In the genomic region with DNA sequence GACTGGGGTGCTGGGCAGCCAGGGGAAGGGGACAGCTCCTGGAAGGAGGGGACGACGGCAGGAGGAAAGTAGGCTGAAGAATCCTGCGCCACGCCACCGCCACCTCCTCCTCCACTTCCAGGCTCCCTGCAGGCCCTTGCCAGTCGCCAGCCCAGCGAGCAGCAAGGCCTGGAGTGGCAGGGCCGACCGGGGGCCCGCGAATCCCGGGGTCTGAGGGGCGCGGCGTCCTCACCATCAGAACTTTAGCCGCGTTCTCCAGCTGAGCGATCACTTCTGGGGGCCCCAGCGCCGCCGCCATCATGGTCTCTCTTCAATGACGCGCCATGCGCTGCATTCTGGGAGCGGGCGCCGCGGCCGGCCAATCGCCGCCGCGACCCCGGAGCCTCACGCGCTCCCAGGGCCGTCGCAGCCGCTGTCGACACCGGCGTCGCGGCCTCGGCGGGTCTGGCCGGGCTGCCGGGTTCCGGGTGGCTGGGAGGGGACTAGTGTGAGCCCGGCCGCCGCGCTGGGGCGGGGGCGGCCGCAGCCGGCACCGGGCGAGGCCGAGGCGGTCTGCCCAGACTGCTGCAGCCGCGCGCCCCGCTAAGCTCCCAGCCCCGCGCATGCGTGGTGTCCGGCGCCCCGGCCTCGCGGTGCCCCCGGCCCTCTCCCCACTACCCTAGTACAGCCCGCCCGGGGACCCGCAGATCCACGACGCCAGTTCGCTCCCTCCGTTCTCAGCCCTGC, we compare ENCODE assay signal across 8 cellular contexts. TPM values are rescaled to one million over a fixed set of nuclear protein-coding genes. Genes with fewer than 3 reads are reported as not detected.
DNase-seq lines count a peak whose midpoint lies in the region; ATAC-seq and TF ChIP-seq lines count a peak whose summit lies in the region.

A gene (minus strand): TSS at position 309 of the 726 bp plus-strand sequence. CDS start 8 bp downstream, at position 301.

- H3K9me3 ChIP-seq in gastroesophageal sphincter (no peaks in the 10 kb centered on the region), suprapubic skin (no peaks in the 10 kb centered on the region)

- WGBS in gastroesophageal sphincter (ENCODE audit: low coverage in 1 of 2), 2 donors, result 0% methylated on average over 5 of the region's 81 CpGs; no CpG with 5 or more reads in 1 of the 2 donors
- 0% methylated on average over 28 of the region's 81 CpGs for WGBS in suprapubic skin

- peaks cover 48% of the 10 kb centered on the region for H3K79me2 ChIP-seq in KMS-11 (ENCODE audit: insufficient read depth, low read depth)

- no peak within 1 kb of the TSS for H3K4me3 ChIP-seq in KMS-11 (IDR thresholded peaks at IDR 0.05; ENCODE audit: insufficient read depth, low read depth, low read length)
- peak within 1 kb of the TSS; percentile 82 to 91 for H3K4me3 ChIP-seq in gastroesophageal sphincter
- peak within 1 kb of the TSS; percentile 70 for H3K4me3 ChIP-seq in suprapubic skin

- H3K4me1 ChIP-seq in KMS-11 (ENCODE audit: low read depth, poor library complexity, severe bottlenecking) (peaks cover 17% of the 10 kb centered on the region), gastroesophageal sphincter (peaks cover 0 to 44% (median 12%) of the 10 kb centered on the region in 3 donors), suprapubic skin (peaks cover 12% of the 10 kb centered on the region)

- ATAC-seq in GM21723 (IDR thresholded peaks at IDR 0.05; ENCODE audit: unreplicated experiment) (peak; percentile 95), gastroesophageal sphincter (peak; percentile 97)

- no peak for TF ChIP-seq EP300 in gastroesophageal sphincter (IDR thresholded peaks at IDR 0.05)
- no peak for TF ChIP-seq EP300 in suprapubic skin (IDR thresholded peaks at IDR 0.05)

- peak within 1 kb of the TSS; percentile 88 for H3K4me2 ChIP-seq in KMS-11

- in situ Hi-C loops in SK-MEL-5 (cut with HindIII; ENCODE audit: low pct_unique_long_range_greater_than_20kb, low sequenced_read_pairs), result no loop called here

- peak within 1 kb of the TSS; percentile 98 for H3K9ac ChIP-seq in KMS-11

- H4K20me1 ChIP-seq in KMS-11 (ENCODE audit: insufficient read depth), result no peaks in the 10 kb centered on the region; the same call in 1 of the 2 replicates

- TF ChIP-seq POLR2A in gastroesophageal sphincter (IDR thresholded peaks at IDR 0.05) (peak; percentile 73), suprapubic skin (IDR thresholded peaks at IDR 0.05) (peak in 1 of 2 donors; percentile 63)

- TF ChIP-seq CTCF in KMS-11 (conservative IDR thresholded peaks at IDR 0.05; ENCODE audit: low read depth, low read length) (no peak), gastroesophageal sphincter (IDR thresholded peaks at IDR 0.05) (no peak), suprapubic skin (IDR thresholded peaks at IDR 0.05) (no peak)

- peak within 1 kb of the TSS; percentile 89 for H2AFZ ChIP-seq in KMS-11 (ENCODE audit: low read depth)

- DNase-seq in EL (peak; percentile 81), SK-MEL-5 (ENCODE audit: low read depth, low spot score) (peak; percentile 81), occipital lobe (lab: John Stamatoyannopoulos, UW) (peak; percentile 66), suprapubic skin (ENCODE audit: low spot score in 2 of 2) (peak; percentile 82 to 87)
- peak; percentile 81 for DNase-seq in activated naive CD4-positive, alpha-beta T cell treated with Interleukin-2 at 50 U/mL for 16 hours

- H3K36me3 ChIP-seq in KMS-11 (ENCODE audit: insufficient read depth), result no peaks in the 10 kb centered on the region
- H3K36me3 ChIP-seq in gastroesophageal sphincter, result peaks cover 0 to 13% of the 10 kb centered on the region in 2 donors
- H3K36me3 ChIP-seq in suprapubic skin, result peaks cover 3% of the 10 kb centered on the region

- no peaks in the 10 kb centered on the region for H3K27me3 ChIP-seq in KMS-11 (ENCODE audit: insufficient read depth, low read depth)
- H3K27me3 ChIP-seq in gastroesophageal sphincter, result no peaks in the 10 kb centered on the region
- no peaks in the 10 kb centered on the region for H3K27me3 ChIP-seq in suprapubic skin

- H3K27ac ChIP-seq in KMS-11, result peak within 1 kb of the TSS; percentile 95
- peak within 1 kb of the TSS; percentile 91 to 99 (median 92) for H3K27ac ChIP-seq in gastroesophageal sphincter
- H3K27ac ChIP-seq in suprapubic skin, result peak within 1 kb of the TSS; percentile 91

RNA-seq across cellular contexts. Expression of the gene that starts here (rescaled TPM):
- total RNA-seq in SK-MEL-5 (2014; rRNA removed; shearing (Covaris generic)), result 55.9 and 56.9 TPM in 2 replicates
- 25.6 and 30.7 TPM in 2 replicates for polyA plus RNA-seq in SK-MEL-5 (2015; cell fraction: cytosol; rRNA removed)
- 61.4 and 67.8 TPM in 2 replicates for polyA plus RNA-seq in SK-MEL-5 (2015; cell fraction: nucleus; rRNA removed)
- 10 to 100 TPM; 17.1 to 24.9 (median 18.6) TPM for total RNA-seq in gastroesophageal sphincter
- 33.7 TPM for total RNA-seq in occipital lobe
- 10 to 100 TPM; 15.0 to 23.2 (median 17.6) TPM for total RNA-seq in suprapubic skin
